Comparison of ENCODE assay signal across 21 cellular contexts in the genomic region with DNA sequence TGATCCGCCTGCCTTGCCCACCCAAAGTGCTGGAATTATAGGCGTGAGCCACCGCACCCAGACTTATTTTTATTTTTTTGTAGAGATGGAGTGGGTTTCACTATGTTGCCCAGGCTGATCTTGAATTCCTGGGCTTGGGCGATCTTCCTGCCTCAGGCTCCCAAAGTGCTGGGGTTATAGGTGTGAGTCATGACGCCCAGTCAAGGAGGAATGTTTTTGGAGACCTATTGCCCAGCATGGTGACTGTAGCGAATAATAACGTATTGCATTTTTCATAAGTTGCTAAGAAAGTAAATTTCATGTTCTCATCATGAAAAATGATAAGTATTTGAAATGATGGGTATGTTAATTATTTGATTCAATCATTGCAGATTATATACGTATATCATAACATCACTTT. TPM values are rescaled to one million over a fixed set of nuclear protein-coding genes. Genes with fewer than 3 reads are reported as not detected.
DNase-seq lines count a peak whose midpoint lies in the region; ATAC-seq and TF ChIP-seq lines count a peak whose summit lies in the region.
"Had no signal": no experiment of that assay in that cellular context is flagged by ENCODE, and none has a peak within 500 bp of the region (broad histone marks: within the 10 kb centered on the region; RNA-seq: fewer than 3 reads in every experiment).

No MANE protein-coding gene starts in this region.

- no peak overlapping the region for H3K9ac ChIP-seq in adipocyte (ENCODE audit: low read length)
- H3K9ac ChIP-seq: KMS-11 had no signal

- H3K4me3 ChIP-seq in adipocyte (ENCODE audit: low read length) (no peak overlapping the region), aorta (ENCODE audit: low read length in 2 of 2) (no peak overlapping the region), vagina (no peak overlapping the region)

- no peak overlapping the region for H3K27ac ChIP-seq in aorta (ENCODE audit: low read depth in 1 of 2, low read length in 2 of 2)
- no peak overlapping the region for H3K27ac ChIP-seq in vagina
- H3K27ac ChIP-seq: KMS-11 had no signal

- H3K4me1 ChIP-seq in adipocyte (ENCODE audit: control insufficient read depth, insufficient read depth, low read length), result peaks cover 10% of the 10 kb centered on the region
- no peaks in the 10 kb centered on the region for H3K4me1 ChIP-seq in aorta (ENCODE audit: control insufficient read depth in 1 of 2, insufficient read depth in 2 of 2, low read length in 2 of 2)
- no peaks in the 10 kb centered on the region for H3K4me1 ChIP-seq in vagina

- peaks cover 7% of the 10 kb centered on the region for H3K27me3 Mint-ChIP-seq in endothelial cell (ENCODE audit: unreplicated experiment)
- H3K27me3 Mint-ChIP-seq in nephron progenitor cell (ENCODE audit: low read depth, poor library complexity), result peaks cover 3% of the 10 kb centered on the region
- H3K27me3 Mint-ChIP-seq in activated CD8-positive, alpha-beta T cell treated with anti-CD3 and anti-CD28 coated beads for 36 hours, result peaks cover 3% of the 10 kb centered on the region

- H3K36me3 ChIP-seq in adipocyte (ENCODE audit: control insufficient read depth, insufficient read depth, low read length, severe bottlenecking), result no peaks in the 10 kb centered on the region
- H3K36me3 ChIP-seq in aorta (ENCODE audit: control insufficient read depth in 1 of 2, insufficient read depth in 2 of 2, low read length in 1 of 2), result no peaks in the 10 kb centered on the region
- H3K36me3 ChIP-seq in vagina, result no peaks in the 10 kb centered on the region

- intact Hi-C loops in aorta (cut with DNase I), result no loop called here
- intact Hi-C loops in vagina (cut with DNase I), result no loop called here
- intact Hi-C loops in activated CD8-positive, alpha-beta T cell treated with anti-CD3 and anti-CD28 coated beads for 36 hours (cut with micrococcal nuclease), result no loop called here

- H3K9me3 Mint-ChIP-seq in endothelial cell (ENCODE audit: unreplicated experiment) (no peaks in the 10 kb centered on the region), nephron progenitor cell (no peaks in the 10 kb centered on the region)
- H3K9me3 Mint-ChIP-seq in activated CD8-positive, alpha-beta T cell treated with anti-CD3 and anti-CD28 coated beads for 36 hours, result no peaks in the 10 kb centered on the region

- CTCF ChIA-PET in activated CD8-positive, alpha-beta T cell treated with anti-CD3 and anti-CD28 coated beads for 36 hours (lab: Charles Lee), result no interaction called here

- no peak for TF ChIP-seq POLR2A in vagina (IDR thresholded peaks at IDR 0.05)

- H3K27ac Mint-ChIP-seq in endothelial cell (ENCODE audit: unreplicated experiment) (peak overlapping the region; percentile 9), nephron progenitor cell (no peak overlapping the region)
- H3K27ac Mint-ChIP-seq in activated CD8-positive, alpha-beta T cell treated with anti-CD3 and anti-CD28 coated beads for 36 hours, result no peak overlapping the region
- H3K27ac Mint-ChIP-seq: CD14-positive monocyte had no signal

- H3K9me3 ChIP-seq in adipocyte (ENCODE audit: control insufficient read depth, low read length) (no peaks in the 10 kb centered on the region), aorta (ENCODE audit: control insufficient read depth, low read length) (no peaks in the 10 kb centered on the region), vagina (no peaks in the 10 kb centered on the region)

- H3K27me3 ChIP-seq in adipocyte (replicated peaks; ENCODE audit: control insufficient read depth, insufficient read depth, low read length) (no peaks in the 10 kb centered on the region), aorta (ENCODE audit: control insufficient read depth in 1 of 2, insufficient read depth in 2 of 2, low read length in 1 of 2) (no peaks in the 10 kb centered on the region), vagina (no peaks in the 10 kb centered on the region)

- peaks cover 35% of the 10 kb centered on the region for H3K36me3 Mint-ChIP-seq in endothelial cell (ENCODE audit: low read depth, unreplicated experiment)
- peaks cover 5% of the 10 kb centered on the region for H3K36me3 Mint-ChIP-seq in nephron progenitor cell (ENCODE audit: low read depth)
- H3K36me3 Mint-ChIP-seq in activated CD8-positive, alpha-beta T cell treated with anti-CD3 and anti-CD28 coated beads for 36 hours (ENCODE audit: low read depth), result no peaks in the 10 kb centered on the region
- H3K36me3 Mint-ChIP-seq: CD14-positive monocyte had no signal

- POLR2A ChIA-PET in activated CD8-positive, alpha-beta T cell treated with anti-CD3 and anti-CD28 coated beads for 36 hours (lab: Charles Lee), result no interaction called here

- no peak overlapping the region for H3K4me3 Mint-ChIP-seq in endothelial cell (ENCODE audit: unreplicated experiment)
- no peak overlapping the region for H3K4me3 Mint-ChIP-seq in nephron progenitor cell
- no peak overlapping the region for H3K4me3 Mint-ChIP-seq in activated CD8-positive, alpha-beta T cell treated with anti-CD3 and anti-CD28 coated beads for 36 hours
- H3K4me3 Mint-ChIP-seq: CD14-positive monocyte had no signal

- H3K4me1 Mint-ChIP-seq in endothelial cell (ENCODE audit: unreplicated experiment) (peaks cover 13% of the 10 kb centered on the region), nephron progenitor cell (peaks cover 45% of the 10 kb centered on the region)
- no peaks in the 10 kb centered on the region for H3K4me1 Mint-ChIP-seq in activated CD8-positive, alpha-beta T cell treated with anti-CD3 and anti-CD28 coated beads for 36 hours (ENCODE audit: low read depth)
- H3K4me1 Mint-ChIP-seq: CD14-positive monocyte had no signal

- no peak for TF ChIP-seq CTCF in endothelial cell (IDR thresholded peaks at IDR 0.05; ENCODE audit: unreplicated experiment)
- no peak for TF ChIP-seq CTCF in vagina (IDR thresholded peaks at IDR 0.05)
- TF ChIP-seq CTCF in nephron progenitor cell (IDR thresholded peaks at IDR 0.05), result no peak
- TF ChIP-seq CTCF in activated CD8-positive, alpha-beta T cell treated with anti-CD3 and anti-CD28 coated beads for 36 hours (IDR thresholded peaks at IDR 0.05), result no peak

- no peak for ATAC-seq in aorta (ENCODE audit: low FRiP score)
- no peak for ATAC-seq in activated CD8-positive, alpha-beta T cell treated with anti-CD3 and anti-CD28 coated beads for 36 hours
- ATAC-seq: HCT116, Right ventricle myocardium inferior had no signal

- DNase-seq in HCEC 1CT, result peak; percentile 4
- DNase-seq in adipocyte (ENCODE audit: low read depth), result peak; percentile 15
- no peak for DNase-seq in endothelial cell (ENCODE audit: low spot score)
- peak; percentile 9 to 23 for DNase-seq in aorta
- DNase-seq in vagina (ENCODE audit: extremely low spot score in 2 of 2), result no peak
- DNase-seq in nephron progenitor cell, result no peak
- DNase-seq in activated CD8-positive, alpha-beta T cell treated with anti-CD3 and anti-CD28 coated beads for 36 hours, result no peak
- DNase-seq: DMS79 treated with DMSO at 0.1 percent for 48 hours; GDM1; NCI-H1092; NCI-H1436 treated with DMSO at 0.1 percent for 48 hours; NCI-H2029; NCI-H2171 treated with DMSO at 0.1 percent for 48 hours; NCI-H446 treated with DMSO at 0.1 percent for 48 hours; NCI-H69; NK-92 treated with Interleukin-12 subunit alpha and Interleukin-12 subunit beta, amount 100 ng/mL, for 24 hours; SW 1271 had no signal

- WGBS in aorta, 2 donors, result 95 to 97% methylated on average over 8 of the region's 8 CpGs

RNA-seq across cellular contexts. Expression of gene TEAD4, which starts 46.5 kb away (rescaled TPM):
- 120 TPM for total RNA-seq in endothelial cell (ENCODE audit: unreplicated experiment)
- 10 to 100 TPM; 27.1 to 29.0 TPM for total RNA-seq in aorta
- polyA plus RNA-seq in aorta, result 10 to 100 TPM in 1 of 2 donors, 1 to 10 TPM in 1; 8.9 to 13.2 TPM
- total RNA-seq in vagina, result 18.7 TPM
- 1 to 10 TPM; 4.5 to 4.6 TPM for total RNA-seq in activated CD8-positive, alpha-beta T cell treated with anti-CD3 and anti-CD28 coated beads for 36 hours
- polyA plus RNA-seq: CD14-positive monocyte had no signal

Comparison
In these comparisons a context has a peak if more than half of its experiments do, and no peak if none do; other contexts are left out.
1. DNase-seq: peak in HCEC 1CT (single experiment), adipocyte (single experiment) and aorta (2 of 2); none in endothelial cell (single experiment), vagina (0 of 2), nephron progenitor cell (single experiment) and activated CD8-positive, alpha-beta T cell treated with anti-CD3 and anti-CD28 coated beads for 36 hours (single experiment).